2 cellular contexts compared by ENCODE assay signal in the genomic region with DNA sequence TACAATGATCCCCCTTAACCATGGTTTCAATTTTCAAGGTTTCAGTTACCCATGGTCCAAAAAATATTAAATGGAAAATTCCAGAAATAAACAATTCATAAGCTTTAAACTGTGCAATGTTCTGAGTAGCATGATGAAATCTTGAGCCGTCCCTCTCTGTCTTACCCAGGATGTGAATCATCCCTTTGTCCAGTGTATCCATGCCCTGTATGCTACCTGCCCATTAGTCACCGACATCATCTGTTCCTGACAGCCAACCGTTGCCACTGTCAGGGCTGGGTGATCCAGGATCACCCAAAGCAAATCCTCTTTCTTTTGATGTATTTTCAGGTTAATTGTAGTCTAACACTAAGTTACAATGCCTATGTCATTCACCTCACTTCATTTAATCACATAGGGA.
TF ChIP-seq lines count a peak whose summit lies in the region.

No MANE protein-coding gene starts in this region.

TF ChIP-seq in A549, 52 proteins besides CTCF, POLR2A, EP300 and RAD21 (continued from another document):
- TF ChIP-seq HOXB13 (CRISPR knock-in tag; IDR thresholded peaks at IDR 0.05; ENCODE audit: low read depth) = no peak
- TF ChIP-seq, protein P1, sequence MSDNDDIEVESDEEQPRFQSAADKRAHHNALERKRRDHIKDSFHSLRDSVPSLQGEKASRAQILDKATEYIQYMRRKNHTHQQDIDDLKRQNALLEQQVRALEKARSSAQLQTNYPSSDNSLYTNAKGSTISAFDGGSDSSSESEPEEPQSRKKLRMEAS (IDR thresholded peaks at IDR 0.05) = no peak; the same call in 1 of the 2 replicates
- no peak for TF ChIP-seq NR3C1 (IDR thresholded peaks at IDR 0.05)
- TF ChIP-seq MAFK (IDR thresholded peaks at IDR 0.05; ENCODE audit: partially characterized antibody) = no peak
- TF ChIP-seq, protein P2, sequence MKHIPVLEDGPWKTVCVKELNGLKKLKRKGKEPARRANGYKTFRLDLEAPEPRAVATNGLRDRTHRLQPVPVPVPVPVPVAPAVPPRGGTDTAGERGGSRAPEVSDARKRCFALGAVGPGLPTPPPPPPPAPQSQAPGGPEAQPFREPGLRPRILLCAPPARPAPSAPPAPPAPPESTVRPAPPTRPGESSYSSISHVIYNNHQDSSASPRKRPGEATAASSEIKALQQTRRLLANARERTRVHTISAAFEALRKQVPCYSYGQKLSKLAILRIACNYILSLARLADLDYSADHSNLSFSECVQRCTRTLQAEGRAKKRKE (CRISPR knock-in tag; IDR thresholded peaks at IDR 0.05; ENCODE audit: low read depth) = no peak
- no peak for TF ChIP-seq RNF2 (IDR thresholded peaks at IDR 0.05; ENCODE audit: borderline replicate concordance, low read depth)
- TF ChIP-seq, protein P3, sequence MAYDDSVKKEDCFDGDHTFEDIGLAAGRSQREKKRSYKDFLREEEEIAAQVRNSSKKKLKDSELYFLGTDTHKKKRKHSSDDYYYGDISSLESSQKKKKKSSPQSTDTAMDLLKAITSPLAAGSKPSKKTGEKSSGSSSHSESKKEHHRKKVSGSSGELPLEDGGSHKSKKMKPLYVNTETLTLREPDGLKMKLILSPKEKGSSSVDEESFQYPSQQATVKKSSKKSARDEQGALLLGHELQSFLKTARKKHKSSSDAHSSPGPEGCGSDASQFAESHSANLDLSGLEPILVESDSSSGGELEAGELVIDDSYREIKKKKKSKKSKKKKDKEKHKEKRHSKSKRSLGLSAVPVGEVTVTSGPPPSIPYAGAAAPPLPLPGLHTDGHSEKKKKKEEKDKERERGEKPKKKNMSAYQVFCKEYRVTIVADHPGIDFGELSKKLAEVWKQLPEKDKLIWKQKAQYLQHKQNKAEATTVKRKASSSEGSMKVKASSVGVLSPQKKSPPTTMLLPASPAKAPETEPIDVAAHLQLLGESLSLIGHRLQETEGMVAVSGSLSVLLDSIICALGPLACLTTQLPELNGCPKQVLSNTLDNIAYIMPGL (CRISPR knock-in tag; IDR thresholded peaks at IDR 0.05; ENCODE audit: borderline replicate concordance) = no peak
- no peak for TF ChIP-seq BHLHE40 (IDR thresholded peaks at IDR 0.05; ENCODE audit: low read depth, low read length)
- TF ChIP-seq EHMT2 (IDR thresholded peaks at IDR 0.05; ENCODE audit: low read depth) = no peak
- TF ChIP-seq TFCP2L1 (CRISPR knock-in tag; IDR thresholded peaks at IDR 0.05) = no peak
- TF ChIP-seq ZSCAN20 (CRISPR knock-in tag; IDR thresholded peaks at IDR 0.05) = no peak
- no peak for TF ChIP-seq GATA3 (IDR thresholded peaks at IDR 0.05; ENCODE audit: borderline replicate concordance)
- TF ChIP-seq JUN (IDR thresholded peaks at IDR 0.05) = peak; percentile 27 to 41; a peak in 2 of 5 replicates
- no peak for TF ChIP-seq POLR2AphosphoS2 (conservative IDR thresholded peaks at IDR 0.05; ENCODE audit: low read length)
- TF ChIP-seq, protein P4, sequence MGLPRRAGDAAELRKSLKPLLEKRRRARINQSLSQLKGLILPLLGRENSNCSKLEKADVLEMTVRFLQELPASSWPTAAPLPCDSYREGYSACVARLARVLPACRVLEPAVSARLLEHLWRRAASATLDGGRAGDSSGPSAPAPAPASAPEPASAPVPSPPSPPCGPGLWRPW (IDR thresholded peaks at IDR 0.05) = 0 out of 2 replicates have a peak, but pooled peaks have one; percentile 11
- TF ChIP-seq PHF8 (IDR thresholded peaks at IDR 0.05; ENCODE audit: borderline replicate concordance, low read depth) = no peak
- TF ChIP-seq HOXA7 (CRISPR knock-in tag; IDR thresholded peaks at IDR 0.05) = no peak
- no peak for TF ChIP-seq ZC3H11A (IDR thresholded peaks at IDR 0.05)
- TF ChIP-seq RFX5 (IDR thresholded peaks at IDR 0.05) = no peak
- TF ChIP-seq, protein P5, sequence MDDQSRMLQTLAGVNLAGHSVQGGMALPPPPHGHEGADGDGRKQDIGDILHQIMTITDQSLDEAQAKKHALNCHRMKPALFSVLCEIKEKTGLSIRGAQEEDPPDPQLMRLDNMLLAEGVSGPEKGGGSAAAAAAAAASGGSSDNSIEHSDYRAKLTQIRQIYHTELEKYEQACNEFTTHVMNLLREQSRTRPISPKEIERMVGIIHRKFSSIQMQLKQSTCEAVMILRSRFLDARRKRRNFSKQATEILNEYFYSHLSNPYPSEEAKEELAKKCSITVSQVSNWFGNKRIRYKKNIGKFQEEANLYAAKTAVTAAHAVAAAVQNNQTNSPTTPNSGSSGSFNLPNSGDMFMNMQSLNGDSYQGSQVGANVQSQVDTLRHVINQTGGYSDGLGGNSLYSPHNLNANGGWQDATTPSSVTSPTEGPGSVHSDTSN (IDR thresholded peaks at IDR 0.05) = no peak; the same call in 1 of the 2 replicates
- peak; percentile 78 for TF ChIP-seq FOSL2 (IDR thresholded peaks at IDR 0.05)
- TF ChIP-seq FOSL2 (CRISPR knock-in tag; IDR thresholded peaks at IDR 0.05) = peak; percentile 79
- no peak for TF ChIP-seq CHD4 (IDR thresholded peaks at IDR 0.05; ENCODE audit: borderline replicate concordance)

TF ChIP-seq in SK-N-SH treated with all-trans-retinoic acid at 6 μM for 48 hours, 23 proteins besides CTCF, POLR2A, EP300 and RAD21 (continued from another document):
- TF ChIP-seq, protein P6, sequence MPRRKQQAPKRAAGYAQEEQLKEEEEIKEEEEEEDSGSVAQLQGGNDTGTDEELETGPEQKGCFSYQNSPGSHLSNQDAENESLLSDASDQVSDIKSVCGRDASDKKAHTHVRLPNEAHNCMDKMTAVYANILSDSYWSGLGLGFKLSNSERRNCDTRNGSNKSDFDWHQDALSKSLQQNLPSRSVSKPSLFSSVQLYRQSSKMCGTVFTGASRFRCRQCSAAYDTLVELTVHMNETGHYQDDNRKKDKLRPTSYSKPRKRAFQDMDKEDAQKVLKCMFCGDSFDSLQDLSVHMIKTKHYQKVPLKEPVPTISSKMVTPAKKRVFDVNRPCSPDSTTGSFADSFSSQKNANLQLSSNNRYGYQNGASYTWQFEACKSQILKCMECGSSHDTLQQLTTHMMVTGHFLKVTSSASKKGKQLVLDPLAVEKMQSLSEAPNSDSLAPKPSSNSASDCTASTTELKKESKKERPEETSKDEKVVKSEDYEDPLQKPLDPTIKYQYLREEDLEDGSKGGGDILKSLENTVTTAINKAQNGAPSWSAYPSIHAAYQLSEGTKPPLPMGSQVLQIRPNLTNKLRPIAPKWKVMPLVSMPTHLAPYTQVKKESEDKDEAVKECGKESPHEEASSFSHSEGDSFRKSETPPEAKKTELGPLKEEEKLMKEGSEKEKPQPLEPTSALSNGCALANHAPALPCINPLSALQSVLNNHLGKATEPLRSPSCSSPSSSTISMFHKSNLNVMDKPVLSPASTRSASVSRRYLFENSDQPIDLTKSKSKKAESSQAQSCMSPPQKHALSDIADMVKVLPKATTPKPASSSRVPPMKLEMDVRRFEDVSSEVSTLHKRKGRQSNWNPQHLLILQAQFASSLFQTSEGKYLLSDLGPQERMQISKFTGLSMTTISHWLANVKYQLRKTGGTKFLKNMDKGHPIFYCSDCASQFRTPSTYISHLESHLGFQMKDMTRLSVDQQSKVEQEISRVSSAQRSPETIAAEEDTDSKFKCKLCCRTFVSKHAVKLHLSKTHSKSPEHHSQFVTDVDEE (CRISPR knock-in tag; IDR thresholded peaks at IDR 0.05) = no peak
- TF ChIP-seq ZNF70 (CRISPR knock-in tag; IDR thresholded peaks at IDR 0.05) (no peak), CSDC2 (CRISPR knock-in tag; IDR thresholded peaks at IDR 0.05) (no peak)
